19 cellular contexts compared by ENCODE assay signal in the genomic region with DNA sequence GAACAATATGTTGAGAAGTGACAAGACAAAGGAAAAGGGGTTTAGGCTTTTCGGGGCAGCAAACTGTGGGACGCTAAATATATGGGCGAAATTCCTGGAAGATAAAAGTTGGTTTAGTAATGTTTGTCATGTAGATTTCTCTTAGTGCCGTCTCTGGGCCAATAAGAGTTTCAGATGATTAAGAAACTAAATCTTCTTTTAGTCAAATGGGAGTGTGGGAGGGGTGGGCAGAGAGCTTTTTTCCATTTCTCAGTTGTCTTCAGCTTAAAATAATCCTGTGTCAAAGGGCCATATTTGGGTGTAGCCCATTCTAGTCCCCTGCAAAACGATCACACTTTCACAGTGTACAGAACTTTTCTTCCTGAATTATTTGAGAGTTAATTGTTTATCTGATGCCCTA. TPM values are rescaled to one million over a fixed set of nuclear protein-coding genes. Genes with fewer than 3 reads are reported as not detected.
A peak's percentile ranks its signal among the peaks of the same experiment; 100 is the strongest.
DNase-seq lines count a peak whose midpoint lies in the region; ATAC-seq and TF ChIP-seq lines count a peak whose summit lies in the region.
"Had no signal": no experiment of that assay in that cellular context is flagged by ENCODE, and none has a peak within 500 bp of the region (broad histone marks: within the 10 kb centered on the region; RNA-seq: fewer than 3 reads in every experiment).

No MANE protein-coding gene starts in this region.

- no peak for DNase-seq in activated CD8-positive, alpha-beta memory T cell treated with anti-CD3 and anti-CD28 coated beads, Interleukin-2, amount 10 ng/mL, durations not matched to agents 7 days and 5 days
- DNase-seq in activated CD8-positive, alpha-beta memory T cell treated with anti-CD3 and anti-CD28 coated beads, Interleukin-2, amount 50 U/mL, for 48 hours: no peak
- DNase-seq in GM20000 (ENCODE audit: low spot score): peak; percentile 33
- DNase-seq in T-helper 17 cell: no peak
- no peak for DNase-seq in memory B cell (ENCODE audit: low spot score in 2 of 2)
- DNase-seq in spleen: no peak
- no peak for DNase-seq in 8988T
- DNase-seq: ACHN; DMS79 treated with DMSO at 0.1 percent for 48 hours; immature natural killer cell; Kasumi-1; lower lobe of right lung; naive thymus-derived CD8-positive, alpha-beta T cell; NCI-H2171; psoas muscle; stomach had no signal

- no peaks in the 10 kb centered on the region for H3K9me3 Mint-ChIP-seq in activated CD8-positive, alpha-beta memory T cell treated with anti-CD3 and anti-CD28 coated beads, Interleukin-2, amount 10 ng/mL, durations not matched to agents 7 days and 5 days (ENCODE audit: low read depth)
- no peaks in the 10 kb centered on the region for H3K9me3 Mint-ChIP-seq in memory B cell
- H3K9me3 Mint-ChIP-seq: immature natural killer cell; naive thymus-derived CD8-positive, alpha-beta T cell had no signal

- H3K4me3 Mint-ChIP-seq in activated CD8-positive, alpha-beta memory T cell treated with anti-CD3 and anti-CD28 coated beads, Interleukin-2, amount 10 ng/mL, durations not matched to agents 7 days and 5 days: peak overlapping the region; percentile 10
- no peak overlapping the region for H3K4me3 Mint-ChIP-seq in T-helper 17 cell
- H3K4me3 Mint-ChIP-seq in memory B cell: peak overlapping the region; percentile 12
- H3K4me3 Mint-ChIP-seq: immature natural killer cell; naive thymus-derived CD8-positive, alpha-beta T cell had no signal

- WGBS in spleen, 5 donors: 60 to 73% (median 70%) methylated on average over 5 of the region's 5 CpGs

- peak overlapping the region in 2 of 8 donors; percentile 1 to 10 for H3K27ac ChIP-seq in spleen
- H3K27ac ChIP-seq: lower lobe of right lung, psoas muscle, stomach, vagina, VCaP had no signal

- intact Hi-C loops in spleen (cut with DNase I; ENCODE audit: low total_unique reads): no loop called here

- CTCF ChIA-PET in activated CD8-positive, alpha-beta memory T cell treated with anti-CD3 and anti-CD28 coated beads, Interleukin-2, amount 10 ng/mL, durations not matched to agents 7 days and 5 days (lab: Charles Lee): no interaction called here

- H3K27ac Mint-ChIP-seq in activated CD8-positive, alpha-beta memory T cell treated with anti-CD3 and anti-CD28 coated beads, Interleukin-2, amount 10 ng/mL, durations not matched to agents 7 days and 5 days: peak overlapping the region; percentile 49
- H3K27ac Mint-ChIP-seq in T-helper 17 cell: peak overlapping the region; percentile 19
- H3K27ac Mint-ChIP-seq in memory B cell: no peak overlapping the region
- H3K27ac Mint-ChIP-seq: immature natural killer cell; naive thymus-derived CD8-positive, alpha-beta T cell had no signal

- TF ChIP-seq POLR2A in spleen (IDR thresholded peaks at IDR 0.05): no peak

- H3K36me3 Mint-ChIP-seq in activated CD8-positive, alpha-beta memory T cell treated with anti-CD3 and anti-CD28 coated beads, Interleukin-2, amount 10 ng/mL, durations not matched to agents 7 days and 5 days: peaks cover 52% of the 10 kb centered on the region
- H3K36me3 Mint-ChIP-seq in T-helper 17 cell (ENCODE audit: low read depth) (peaks cover 5% of the 10 kb centered on the region), memory B cell (no peaks in the 10 kb centered on the region)
- H3K36me3 Mint-ChIP-seq: immature natural killer cell had no signal

- H3K27me3 Mint-ChIP-seq in activated CD8-positive, alpha-beta memory T cell treated with anti-CD3 and anti-CD28 coated beads, Interleukin-2, amount 10 ng/mL, durations not matched to agents 7 days and 5 days: no peaks in the 10 kb centered on the region
- H3K27me3 Mint-ChIP-seq in T-helper 17 cell (peaks cover 13% of the 10 kb centered on the region), memory B cell (no peaks in the 10 kb centered on the region)
- H3K27me3 Mint-ChIP-seq: naive thymus-derived CD8-positive, alpha-beta T cell had no signal

- no peaks in the 10 kb centered on the region for H3K36me3 ChIP-seq in spleen
- H3K36me3 ChIP-seq: lower lobe of right lung, stomach, vagina had no signal

- H3K27me3 ChIP-seq in spleen (replicated peaks in 1 of 7): no peaks in the 10 kb centered on the region
- H3K27me3 ChIP-seq: stomach, vagina had no signal

- no peak overlapping the region for H3K4me3 ChIP-seq in spleen
- H3K4me3 ChIP-seq: lower lobe of right lung, psoas muscle, stomach, vagina had no signal

- H3K4me1 ChIP-seq in spleen: peaks cover 0 to 21% (median 5%) of the 10 kb centered on the region in 6 donors
- H3K4me1 ChIP-seq: lower lobe of right lung, psoas muscle, vagina had no signal

- peaks cover 49% of the 10 kb centered on the region for H3K4me1 Mint-ChIP-seq in activated CD8-positive, alpha-beta memory T cell treated with anti-CD3 and anti-CD28 coated beads, Interleukin-2, amount 10 ng/mL, durations not matched to agents 7 days and 5 days
- H3K4me1 Mint-ChIP-seq in T-helper 17 cell (peaks cover 9% of the 10 kb centered on the region), memory B cell (peaks cover 24% of the 10 kb centered on the region)
- H3K4me1 Mint-ChIP-seq: immature natural killer cell had no signal

- TF ChIP-seq CTCF in GM20000 (IDR thresholded peaks at IDR 0.05; ENCODE audit: extremely low read depth, missing control alignments): no peak
- TF ChIP-seq CTCF in spleen (IDR thresholded peaks at IDR 0.05 in 8 of 11, conservative IDR thresholded peaks at IDR 0.05 in 3 of 11): no peak

- H3K9me3 ChIP-seq in T-helper 17 cell (ENCODE audit: control insufficient read depth, low read length, poor library complexity, severe bottlenecking): no peaks in the 10 kb centered on the region
- no peaks in the 10 kb centered on the region for H3K9me3 ChIP-seq in spleen
- H3K9me3 ChIP-seq: lower lobe of right lung, psoas muscle, stomach, vagina had no signal

- ATAC-seq in activated CD8-positive, alpha-beta memory T cell treated with anti-CD3 and anti-CD28 coated beads, Interleukin-2, amount 10 ng/mL, durations not matched to agents 7 days and 5 days: no peak
- ATAC-seq in T-helper 17 cell: no peak
- ATAC-seq in memory B cell (ENCODE audit: low read depth): no peak
- no peak for ATAC-seq in HG03460 (IDR thresholded peaks at IDR 0.05; ENCODE audit: unreplicated experiment)
- ATAC-seq: lower lobe of right lung; naive thymus-derived CD8-positive, alpha-beta T cell; psoas muscle had no signal

RNA-seq across cellular contexts. Expression of gene FUT8, which starts 41.6 kb away (rescaled TPM):
- total RNA-seq in activated CD8-positive, alpha-beta memory T cell treated with anti-CD3 and anti-CD28 coated beads, Interleukin-2, amount 10 ng/mL, durations not matched to agents 7 days and 5 days: 100 to 1,000 TPM; 114 to 161 TPM
- 10 to 100 TPM; 45.5 to 51.3 TPM for total RNA-seq in T-helper 17 cell
- 10 to 100 TPM; 41.9 to 75.1 (median 61.9) TPM for total RNA-seq in spleen
- 10 to 100 TPM in 1 of 3 donors, 1 to 10 TPM in 2; 9.4 to 13.8 (median 9.9) TPM for polyA plus RNA-seq in spleen
